11 cellular contexts compared by ENCODE assay signal in the genomic region with DNA sequence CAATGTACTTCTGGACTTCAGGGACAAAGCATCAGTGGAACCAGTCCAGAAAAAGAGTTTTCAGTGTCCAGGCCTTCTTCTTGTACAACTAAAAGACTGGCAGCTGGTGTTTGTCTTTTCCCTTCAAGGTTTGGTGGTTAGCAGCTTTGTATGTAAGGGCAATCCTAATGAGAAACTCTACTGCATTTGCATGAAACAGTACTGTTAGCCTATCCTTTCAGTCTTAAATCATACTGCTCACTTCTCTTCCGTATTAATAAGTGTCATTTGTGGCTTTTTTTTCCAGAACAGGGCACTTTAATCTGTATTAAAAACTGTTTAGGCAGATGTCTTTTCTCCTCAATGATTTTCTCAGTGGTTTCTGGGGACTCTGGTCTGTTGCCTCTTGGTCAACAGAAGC. TPM values are rescaled to one million over a fixed set of nuclear protein-coding genes. Genes with fewer than 3 reads are reported as not detected.
DNase-seq lines count a peak whose midpoint lies in the region; ATAC-seq and TF ChIP-seq lines count a peak whose summit lies in the region.
"Had no signal": no experiment of that assay in that cellular context is flagged by ENCODE, and none has a peak within 500 bp of the region (broad histone marks: within the 10 kb centered on the region; RNA-seq: fewer than 3 reads in every experiment).

No MANE protein-coding gene starts in this region.

- WGBS in psoas muscle, 3 donors, result 38 to 52% (median 50%) methylated on average over 1 of the region's 1 CpG

- H3K27ac ChIP-seq in upper lobe of right lung (no peak overlapping the region), psoas muscle (no peak overlapping the region)
- H3K27ac ChIP-seq: pancreas had no signal

- H3K36me3 ChIP-seq in upper lobe of right lung (peaks cover 5% of the 10 kb centered on the region), psoas muscle (ENCODE audit: insufficient read depth in 1 of 2, low read depth in 1 of 2) (peaks cover 0 to 14% of the 10 kb centered on the region in 2 donors)
- H3K36me3 ChIP-seq: pancreas had no signal

- DNase-seq in GM10266 (ENCODE audit: extremely low spot score) (peak; percentile 8), upper lobe of right lung (no peak), Ammon's horn (ENCODE audit: low spot score) (no peak), T1000 (lab: John Stamatoyannopoulos, UW) (no peak), psoas muscle (no peak)
- DNase-seq: left cardiac atrium, NCI-H1092 treated with DMSO at 0.1 percent for 48 hours, pancreas had no signal

- TF ChIP-seq CTCF in GM10266 (IDR thresholded peaks at IDR 0.05; ENCODE audit: control insufficient read depth, insufficient read depth, low read depth, missing control alignments) (no peak), upper lobe of right lung (IDR thresholded peaks at IDR 0.05) (no peak), psoas muscle (IDR thresholded peaks at IDR 0.05) (no peak)

- H3K4me1 ChIP-seq in upper lobe of right lung (no peaks in the 10 kb centered on the region), psoas muscle (no peaks in the 10 kb centered on the region)
- H3K4me1 ChIP-seq: pancreas had no signal

- peak; percentile 95 for ATAC-seq in GM19351 (IDR thresholded peaks at IDR 0.05; ENCODE audit: unreplicated experiment)
- peak; percentile 97 for ATAC-seq in HG02763 (IDR thresholded peaks at IDR 0.05; ENCODE audit: unreplicated experiment)
- peak; percentile 97 for ATAC-seq in HG03460 (IDR thresholded peaks at IDR 0.05; ENCODE audit: unreplicated experiment)
- no peak for ATAC-seq in upper lobe of right lung
- ATAC-seq in psoas muscle, result no peak
- ATAC-seq: left cardiac atrium, pancreas had no signal

- intact Hi-C loops in upper lobe of right lung (cut with DNase I) (no loop called here), psoas muscle (cut with DNase I) (no loop called here)

- no peak overlapping the region for H3K4me3 ChIP-seq in upper lobe of right lung
- no peak overlapping the region for H3K4me3 ChIP-seq in psoas muscle
- H3K4me3 ChIP-seq: pancreas had no signal

- no peaks in the 10 kb centered on the region for H3K9me3 ChIP-seq in upper lobe of right lung
- H3K9me3 ChIP-seq in psoas muscle, result no peaks in the 10 kb centered on the region
- H3K9me3 ChIP-seq: pancreas had no signal

- H3K27me3 ChIP-seq in upper lobe of right lung, result no peaks in the 10 kb centered on the region
- no peaks in the 10 kb centered on the region for H3K27me3 ChIP-seq in psoas muscle (ENCODE audit: insufficient read depth in 3 of 3, low read length in 2 of 3)

RNA-seq across cellular contexts. Expression of gene FAM174A, which starts 48.9 kb away (rescaled TPM):
- 21.7 TPM for total RNA-seq in upper lobe of right lung
- total RNA-seq in psoas muscle, result 10 to 100 TPM; 30.6 to 39.1 (median 35.0) TPM
- 10 to 100 TPM; 37.5 to 55.1 (median 46.6) TPM for polyA plus RNA-seq in psoas muscle

Comparison
In these comparisons a context has a peak if more than half of its experiments do, and no peak if none do; other contexts are left out.
1. ATAC-seq: peak in GM19351 (single experiment), HG02763 (single experiment) and HG03460 (single experiment); none in upper lobe of right lung (single experiment) and psoas muscle (0 of 4).